26 cellular contexts compared by ENCODE assay signal in genomic region chr17:56359518-56359917, GRCh38.
"Had no signal": no experiment of that assay in that cellular context is flagged by ENCODE, and none has a peak within 500 bp of the region (broad histone marks: within the 10 kb centered on the region; RNA-seq: fewer than 3 reads in every experiment).

No MANE protein-coding gene starts in this region.

- H3K4me3 ChIP-seq: gastroesophageal sphincter, hepatocyte, right atrium auricular region, stomach, suprapubic skin, tibial artery, upper lobe of right lung had no signal

- H3K27ac Mint-ChIP-seq: activated B cell treated with CpG ODN at 0.5 μM for 24 hours; activated CD8-positive, alpha-beta T cell treated with anti-CD3 and anti-CD28 coated beads, Interleukin-2, amount 10 ng/mL, durations not matched to agents 7 days and 5 days; activated naive CD4-positive, alpha-beta T cell treated with anti-CD3 and anti-CD28 coated beads, Interleukin-2, amount 50 U/mL, for 72 hours; activated T-cell treated with anti-CD3 and anti-CD28 coated beads, Interleukin-2, amount 50 U/mL, for 72 hours; memory B cell; naive thymus-derived CD4-positive, alpha-beta T cell; stimulated activated naive B cell treated with anti-CD40 and anti-IgM and Interleukin-4, amounts not matched to agents 10 μg/mL and 1 μg/mL and 100 μg/mL, for 72 hours; T-helper 2 cell treated with Interferon-gamma antibody and Interleukin-4, amounts not matched to agents 5 μg/mL and 100 μg/mL, for 36 hours had no signal

- FAIRE-seq: colon, kidney had no signal

- H3K4me1 Mint-ChIP-seq: activated B cell treated with CpG ODN at 0.5 μM for 24 hours; memory B cell; naive thymus-derived CD4-positive, alpha-beta T cell; stimulated activated naive B cell treated with anti-CD40 and anti-IgM and Interleukin-4, amounts not matched to agents 10 μg/mL and 1 μg/mL and 100 μg/mL, for 72 hours had no signal

- H3K27me3 Mint-ChIP-seq: stimulated activated naive B cell treated with anti-CD40 and anti-IgM and Interleukin-4, amounts not matched to agents 10 μg/mL and 1 μg/mL and 100 μg/mL, for 72 hours had no signal

- DNase-seq: activated B cell treated with CpG ODN at 0.5 μM for 24 hours; activated CD8-positive, alpha-beta T cell treated with anti-CD3 and anti-CD28 coated beads, Interleukin-2, amount 10 ng/mL, durations not matched to agents 7 days and 5 days; activated naive CD4-positive, alpha-beta T cell; activated T-cell treated with anti-CD3 and anti-CD28 coated beads for 4 hours; activated T-cell treated with anti-CD3 and anti-CD28 coated beads, Interleukin-2, amount 50 U/mL, for 72 hours; dermis blood vessel endothelial cell; effector CD4-positive, alpha-beta T cell; kidney; left colon; midbrain; naive thymus-derived CD4-positive, alpha-beta T cell; stimulated activated CD4-positive, alpha-beta T cell treated with anti-CD3 and anti-CD28 coated beads, Interleukin-15, amount 100 ng/mL, for 24 hours; stimulated activated CD4-positive, alpha-beta T cell treated with anti-CD3 and anti-CD28 coated beads, Interleukin-2, amount 100 ng/mL, for 24 hours; stimulated activated naive B cell treated with anti-CD40 and anti-IgM and Interleukin-4, amounts not matched to agents 10 μg/mL and 1 μg/mL and 100 μg/mL, for 72 hours; stomach; tibial artery; upper lobe of right lung had no signal

- H3K36me3 ChIP-seq: gastroesophageal sphincter, right atrium auricular region, stomach, suprapubic skin, tibial artery, upper lobe of right lung had no signal

- ATAC-seq: activated CD8-positive, alpha-beta T cell treated with anti-CD3 and anti-CD28 coated beads, Interleukin-2, amount 10 ng/mL, durations not matched to agents 7 days and 5 days; activated naive CD4-positive, alpha-beta T cell treated with anti-CD3 and anti-CD28 coated beads, Interleukin-2, amount 50 U/mL, for 72 hours; activated T-cell treated with anti-CD3 and anti-CD28 coated beads, Interleukin-2, amount 50 U/mL, for 72 hours; gastroesophageal sphincter; left colon; naive thymus-derived CD4-positive, alpha-beta T cell; stimulated activated naive B cell treated with anti-CD40 and anti-IgM and Interleukin-4, amounts not matched to agents 10 μg/mL and 1 μg/mL and 100 μg/mL, for 72 hours; upper lobe of right lung had no signal

- H3K4me3 Mint-ChIP-seq: activated B cell treated with CpG ODN at 0.5 μM for 24 hours; activated CD8-positive, alpha-beta T cell treated with anti-CD3 and anti-CD28 coated beads, Interleukin-2, amount 10 ng/mL, durations not matched to agents 7 days and 5 days; activated T-cell treated with anti-CD3 and anti-CD28 coated beads, Interleukin-2, amount 50 U/mL, for 72 hours; memory B cell; naive thymus-derived CD4-positive, alpha-beta T cell; neural crest cell; stimulated activated naive B cell treated with anti-CD40 and anti-IgM and Interleukin-4, amounts not matched to agents 10 μg/mL and 1 μg/mL and 100 μg/mL, for 72 hours; T-helper 2 cell treated with Interferon-gamma antibody and Interleukin-4, amounts not matched to agents 5 μg/mL and 100 μg/mL, for 36 hours had no signal

- H3K9me3 Mint-ChIP-seq: activated B cell treated with CpG ODN at 0.5 μM for 24 hours; activated naive CD4-positive, alpha-beta T cell treated with anti-CD3 and anti-CD28 coated beads, Interleukin-2, amount 50 U/mL, for 72 hours; activated T-cell treated with anti-CD3 and anti-CD28 coated beads, Interleukin-2, amount 50 U/mL, for 72 hours; neural crest cell; T-helper 2 cell treated with Interferon-gamma antibody and Interleukin-4, amounts not matched to agents 5 μg/mL and 100 μg/mL, for 36 hours had no signal

- H3K27me3 ChIP-seq: gastroesophageal sphincter, hepatocyte, stomach, suprapubic skin, tibial artery, upper lobe of right lung had no signal

- H3K36me3 Mint-ChIP-seq: activated naive CD4-positive, alpha-beta T cell treated with anti-CD3 and anti-CD28 coated beads, Interleukin-2, amount 50 U/mL, for 72 hours; memory B cell; naive thymus-derived CD4-positive, alpha-beta T cell; stimulated activated naive B cell treated with anti-CD40 and anti-IgM and Interleukin-4, amounts not matched to agents 10 μg/mL and 1 μg/mL and 100 μg/mL, for 72 hours had no signal
